ENCODE assay signal across 1 cellular context in genomic region chr11:102268083-102268984, GRCh38.
TF ChIP-seq lines count a peak whose summit lies in the region.

No MANE protein-coding gene starts in this region.

TF ChIP-seq in K562, 482 proteins besides CTCF, POLR2A, EP300 and RAD21 (continued from another document and continues in another):
- TF ChIP-seq CHD7 (IDR thresholded peaks at IDR 0.05; ENCODE audit: low read depth, low read length) (no peak), BDP1 (IDR thresholded peaks at IDR 0.05; ENCODE audit: insufficient read depth, insufficient read length) (no peak), CTBP1 (IDR thresholded peaks at IDR 0.05; ENCODE audit: borderline replicate concordance) (peak; percentile 65; the same call in 1 of the 2 replicates), CREM (IDR thresholded peaks at IDR 0.05; ENCODE audit: low read depth) (peak; percentile 50; the same call in 1 of the 2 replicates), TFAP4 (CRISPR knock-in tag; IDR thresholded peaks at IDR 0.05; ENCODE audit: borderline replicate concordance) (peak; percentile 57; the same call in 1 of the 2 replicates), BHLHE40 (IDR thresholded peaks at IDR 0.05; ENCODE audit: low read length) (0 out of 2 replicates have a peak, but pooled peaks have one; percentile 11), NFE2 (IDR thresholded peaks at IDR 0.05; ENCODE audit: low read depth) (0 out of 2 replicates have a peak, but pooled peaks have one; percentile 22), NRF1 (conservative IDR thresholded peaks at IDR 0.05 in 1 of 2, IDR thresholded peaks at IDR 0.05 in 1 of 2) (peak; percentile 32 to 56; a peak in 2 of 4 replicates), SIX5 (IDR thresholded peaks at IDR 0.05; ENCODE audit: borderline replicate concordance in 1 of 2, insufficient read depth in 1 of 2, low read depth in 1 of 2, low read length in 2 of 2) (no peak), SP1 (CRISPR knock-in tag; IDR thresholded peaks at IDR 0.05) (0 out of 2 replicates have a peak, but pooled peaks have one; percentile 27), KDM2B (CRISPR knock-in tag; IDR thresholded peaks at IDR 0.05) (no peak), ARID1B (IDR thresholded peaks at IDR 0.05) (0 out of 2 replicates have a peak, but pooled peaks have one; percentile 20), RCOR1 (IDR thresholded peaks at IDR 0.05; ENCODE audit: borderline replicate concordance in 1 of 2, low read depth in 2 of 2, low read length in 2 of 2) (peak in 1 of 2 experiments; percentile 56; a peak in 1 of 4 replicates), ZC3H11A (IDR thresholded peaks at IDR 0.05; ENCODE audit: low read depth, low read length) (no peak), USF2 (CRISPR knock-in tag; IDR thresholded peaks at IDR 0.05) (no peak), RNF2 (IDR thresholded peaks at IDR 0.05) (peak; percentile 53; the same call in 1 of the 2 replicates), ZNF174 (CRISPR knock-in tag; IDR thresholded peaks at IDR 0.05) (no peak), HIVEP1 (CRISPR knock-in tag; IDR thresholded peaks at IDR 0.05) (no peak), NONO (IDR thresholded peaks at IDR 0.05; ENCODE audit: low read depth in 2 of 2, low read length in 1 of 2) (no peak), XRCC5 (IDR thresholded peaks at IDR 0.05; ENCODE audit: low read depth, low read length) (no peak), ZFP36 (IDR thresholded peaks at IDR 0.05; ENCODE audit: low read depth, low read length, partially characterized antibody) (peak; percentile 3), PHF8 (IDR thresholded peaks at IDR 0.05; ENCODE audit: borderline replicate concordance, low read length) (peak; percentile 15; the same call in 1 of the 2 replicates), CTCFL (IDR thresholded peaks at IDR 0.05; ENCODE audit: borderline replicate concordance, insufficient read depth, low read depth, low read length, poor library complexity, severe bottlenecking) (peak; percentile 97), TBL1XR1 (IDR thresholded peaks at IDR 0.05; ENCODE audit: low read length in 2 of 2) (no peak), NFIC (IDR thresholded peaks at IDR 0.05) (peak; percentile 90), GABPA (tag; conservative IDR thresholded peaks at IDR 0.05; ENCODE audit: low read depth) (peak; percentile 45), JUND (IDR thresholded peaks at IDR 0.05; ENCODE audit: borderline replicate concordance, low read depth, low read length) (peak; percentile 49; the same call in 1 of the 2 replicates), JUND (tag; IDR thresholded peaks at IDR 0.05; ENCODE audit: borderline replicate concordance, low read depth, low read length) (no peak; the same call in 2 of the 3 replicates), ZNF398 (CRISPR knock-in tag; IDR thresholded peaks at IDR 0.05) (no peak), ZNF431 (CRISPR knock-in tag; IDR thresholded peaks at IDR 0.05) (no peak), RBM22 (IDR thresholded peaks at IDR 0.05; ENCODE audit: low read depth, low read length, poor library complexity, severe bottlenecking) (no peak), ZNF124 (CRISPR knock-in tag; IDR thresholded peaks at IDR 0.05) (no peak), NEUROD1 (IDR thresholded peaks at IDR 0.05; ENCODE audit: borderline replicate concordance, low read depth, low read length, partially characterized antibody) (peak; percentile 16), TOE1 (IDR thresholded peaks at IDR 0.05; ENCODE audit: borderline replicate concordance) (no peak), TOE1 (CRISPR knock-in tag; IDR thresholded peaks at IDR 0.05; ENCODE audit: borderline replicate concordance, low read depth) (no peak), MLX (CRISPR knock-in tag; conservative IDR thresholded peaks at IDR 0.05) (no peak), ZNF316 (IDR thresholded peaks at IDR 0.05) (no peak), ZEB2 (IDR thresholded peaks at IDR 0.05) (peak; percentile 58; the same call in 1 of the 2 replicates)
- TF ChIP-seq, protein P1, sequence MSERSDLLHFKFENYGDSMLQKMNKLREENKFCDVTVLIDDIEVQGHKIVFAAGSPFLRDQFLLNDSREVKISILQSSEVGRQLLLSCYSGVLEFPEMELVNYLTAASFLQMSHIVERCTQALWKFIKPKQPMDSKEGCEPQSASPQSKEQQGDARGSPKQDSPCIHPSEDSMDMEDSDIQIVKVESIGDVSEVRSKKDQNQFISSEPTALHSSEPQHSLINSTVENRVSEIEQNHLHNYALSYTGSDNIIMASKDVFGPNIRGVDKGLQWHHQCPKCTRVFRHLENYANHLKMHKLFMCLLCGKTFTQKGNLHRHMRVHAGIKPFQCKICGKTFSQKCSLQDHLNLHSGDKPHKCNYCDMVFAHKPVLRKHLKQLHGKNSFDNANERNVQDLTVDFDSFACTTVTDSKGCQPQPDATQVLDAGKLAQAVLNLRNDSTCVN (CRISPR knock-in tag; IDR thresholded peaks at IDR 0.05): no peak
- TF ChIP-seq, protein P2, sequence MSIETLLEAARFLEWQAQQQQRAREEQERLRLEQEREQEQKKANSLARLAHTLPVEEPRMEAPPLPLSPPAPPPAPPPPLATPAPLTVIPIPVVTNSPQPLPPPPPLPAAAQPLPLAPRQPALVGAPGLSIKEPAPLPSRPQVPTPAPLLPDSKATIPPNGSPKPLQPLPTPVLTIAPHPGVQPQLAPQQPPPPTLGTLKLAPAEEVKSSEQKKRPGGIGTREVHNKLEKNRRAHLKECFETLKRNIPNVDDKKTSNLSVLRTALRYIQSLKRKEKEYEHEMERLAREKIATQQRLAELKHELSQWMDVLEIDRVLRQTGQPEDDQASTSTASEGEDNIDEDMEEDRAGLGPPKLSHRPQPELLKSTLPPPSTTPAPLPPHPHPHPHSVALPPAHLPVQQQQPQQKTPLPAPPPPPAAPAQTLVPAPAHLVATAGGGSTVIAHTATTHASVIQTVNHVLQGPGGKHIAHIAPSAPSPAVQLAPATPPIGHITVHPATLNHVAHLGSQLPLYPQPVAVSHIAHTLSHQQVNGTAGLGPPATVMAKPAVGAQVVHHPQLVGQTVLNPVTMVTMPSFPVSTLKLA (conservative IDR thresholded peaks at IDR 0.05): peak in 1 of 2 experiments; percentile 22; a peak in 1 of 4 replicates
- TF ChIP-seq, protein P3, sequence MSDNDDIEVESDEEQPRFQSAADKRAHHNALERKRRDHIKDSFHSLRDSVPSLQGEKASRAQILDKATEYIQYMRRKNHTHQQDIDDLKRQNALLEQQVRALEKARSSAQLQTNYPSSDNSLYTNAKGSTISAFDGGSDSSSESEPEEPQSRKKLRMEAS (CRISPR knock-in tag; IDR thresholded peaks at IDR 0.05): 0 out of 2 replicates have a peak, but pooled peaks have one; percentile 18
